Comparison of ENCODE assay signal across 8 cellular contexts in genomic region chr19:19405919-19406877, GRCh38. TPM values are rescaled to one million over a fixed set of nuclear protein-coding genes. Genes with fewer than 3 reads are reported as not detected.
DNase-seq lines count a peak whose midpoint lies in the region; ATAC-seq and TF ChIP-seq lines count a peak whose summit lies in the region.

No MANE protein-coding gene starts in this region.

- peak overlapping the region; percentile 95 to 96 for H3K4me3 Mint-ChIP-seq in stimulated activated naive CD8-positive, alpha-beta T cell treated with anti-CD3 and anti-CD28 coated beads, Interleukin-15, amount 100 ng/mL, for 72 hours

- H3K27ac ChIP-seq in C4-2B: peak overlapping the region; percentile 87
- H3K27ac ChIP-seq in mesendoderm (ENCODE audit: low read depth, low read length): peak overlapping the region; percentile 60

- H3K18ac ChIP-seq in mesendoderm (ENCODE audit: low read length): peak overlapping the region; percentile 98

- peak overlapping the region; percentile 80 for H3K4me2 ChIP-seq in mesendoderm (ENCODE audit: low read length)

- peaks cover 57% of the 10 kb centered on the region for H3K79me2 ChIP-seq in mesendoderm (ENCODE audit: control insufficient read depth, insufficient read depth, low read length)

- no peaks in the 10 kb centered on the region for H3K36me3 ChIP-seq in mesendoderm (ENCODE audit: control insufficient read depth, insufficient read depth, low read length)

- no peaks in the 10 kb centered on the region for H3K9me3 Mint-ChIP-seq in stimulated activated naive CD8-positive, alpha-beta T cell treated with anti-CD3 and anti-CD28 coated beads, Interleukin-15, amount 100 ng/mL, for 72 hours

- H4K8ac ChIP-seq in mesendoderm (ENCODE audit: low read depth, low read length): no peak overlapping the region

- H3K27me3 Mint-ChIP-seq in stimulated activated naive CD8-positive, alpha-beta T cell treated with anti-CD3 and anti-CD28 coated beads, Interleukin-15, amount 100 ng/mL, for 72 hours: no peaks in the 10 kb centered on the region

- H3K4me1 ChIP-seq in mesendoderm (ENCODE audit: control insufficient read depth, low read depth, low read length): peaks cover 19% of the 10 kb centered on the region

- H2AK5ac ChIP-seq in mesendoderm (ENCODE audit: low read length): no peak overlapping the region

- ATAC-seq in GM21447 (IDR thresholded peaks at IDR 0.05; ENCODE audit: unreplicated experiment): peak; percentile 17
- ATAC-seq in stimulated activated naive CD8-positive, alpha-beta T cell treated with anti-CD3 and anti-CD28 coated beads, Interleukin-15, amount 100 ng/mL, for 72 hours: peak; percentile 24

- no CpG with 5 or more reads among the region's 96 CpGs for WGBS in mesendoderm (ENCODE audit: extremely low coverage, insufficient coverage, low lambda C conversion rate)

- peak overlapping the region; percentile 88 for H3K9ac ChIP-seq in mesendoderm (ENCODE audit: low read length)

- H3K27me3 ChIP-seq in mesendoderm (ENCODE audit: insufficient read depth, low read length, poor library complexity): no peaks in the 10 kb centered on the region

- H2BK5ac ChIP-seq in mesendoderm (ENCODE audit: low read length): no peak overlapping the region

- no peak overlapping the region for H2BK15ac ChIP-seq in mesendoderm (replicated peaks; ENCODE audit: low read depth)

- TF ChIP-seq CTCF in C4-2B (conservative IDR thresholded peaks at IDR 0.05): no peak

- H3K79me1 ChIP-seq in mesendoderm (ENCODE audit: low read length): peaks cover 19% of the 10 kb centered on the region

- peak overlapping the region; percentile 85 to 96 for H3K27ac Mint-ChIP-seq in stimulated activated naive CD8-positive, alpha-beta T cell treated with anti-CD3 and anti-CD28 coated beads, Interleukin-15, amount 100 ng/mL, for 72 hours

- H4K5ac ChIP-seq in mesendoderm (ENCODE audit: low read length): no peak overlapping the region

- peak overlapping the region; percentile 89 for H3K23ac ChIP-seq in mesendoderm (ENCODE audit: low read length)

- H3K4me3 ChIP-seq in mesendoderm (ENCODE audit: low read length): peak overlapping the region; percentile 80

- H3K4me1 Mint-ChIP-seq in stimulated activated naive CD8-positive, alpha-beta T cell treated with anti-CD3 and anti-CD28 coated beads, Interleukin-15, amount 100 ng/mL, for 72 hours: peaks cover 80% of the 10 kb centered on the region

- peak overlapping the region; percentile 55 for H2BK120ac ChIP-seq in mesendoderm (ENCODE audit: low read depth, low read length)

- peak overlapping the region; percentile 88 for H3K56ac ChIP-seq in mesendoderm (ENCODE audit: low read length)

- DNase-seq in M059J (ENCODE audit: low read depth) (peak; percentile 42), ecto neural progenitor cell (ENCODE audit: low spot score) (peak; percentile 86), mesendoderm (peak; percentile 55), NOMO-1 (lab: John Stamatoyannopoulos, UW; ENCODE audit: unreplicated experiment in 2 of 2) (no peak)
- DNase-seq in activated CD4-positive, CD25-positive, alpha-beta regulatory T cell treated with anti-CD3 and anti-CD28 coated beads, Interleukin-2, amount 50 U/mL, for 72 hours: peak; percentile 67
- DNase-seq in stimulated activated naive CD8-positive, alpha-beta T cell treated with anti-CD3 and anti-CD28 coated beads, Interleukin-15, amount 100 ng/mL, for 72 hours: peak; percentile 51 to 54

- H3K4ac ChIP-seq in mesendoderm (ENCODE audit: low read depth, low read length): peak overlapping the region; percentile 99

RNA-seq across cellular contexts. Expression of gene GATAD2A, which starts 0.7 kb away (rescaled TPM):
- 18.3 and 48.7 TPM in 2 replicates for total RNA-seq in M059J (2014; rRNA removed; shearing (Covaris generic))
- 125 TPM for polyA plus RNA-seq in mesendoderm (2013, experiment 1 of 2)
- 121 TPM for polyA plus RNA-seq in mesendoderm (2013, experiment 2 of 2)

Comparison
In these comparisons a context has a peak if more than half of its experiments do, and no peak if none do; other contexts are left out.
1. DNase-seq: peak in M059J (single experiment), activated CD4-positive, CD25-positive, alpha-beta regulatory T cell treated with anti-CD3 and anti-CD28 coated beads, Interleukin-2, amount 50 U/mL, for 72 hours (single experiment), ecto neural progenitor cell (single experiment), mesendoderm (single experiment) and stimulated activated naive CD8-positive, alpha-beta T cell treated with anti-CD3 and anti-CD28 coated beads, Interleukin-15, amount 100 ng/mL, for 72 hours (2 of 2); none in NOMO-1 (0 of 2).